Comparison of ENCODE assay signal across 7 cellular contexts in the genomic region with DNA sequence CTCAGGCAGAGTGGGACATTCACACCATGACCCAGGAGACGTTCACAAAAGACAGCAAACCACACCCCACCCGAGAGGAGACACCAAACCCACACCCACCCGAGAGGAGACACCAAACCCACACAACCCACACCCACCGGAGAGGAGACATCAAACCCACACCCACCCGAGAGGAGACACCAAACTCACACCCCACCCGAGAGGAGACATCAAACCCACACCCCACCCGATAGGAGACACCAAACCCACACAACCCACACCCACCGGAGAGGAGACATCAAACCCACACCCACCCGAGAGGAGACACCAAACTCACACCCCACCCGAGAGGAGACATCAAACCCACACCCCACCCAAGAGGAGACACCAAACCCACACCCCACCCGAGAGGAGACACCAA.
DNase-seq lines count a peak whose midpoint lies in the region; ATAC-seq, FAIRE-seq and TF ChIP-seq lines count a peak whose summit lies in the region.
"Not testable (repeated sequence)": the region's sequence is repeated elsewhere in the genome, so short reads cannot be mapped to it uniquely, and the experiment has no call there.

No MANE protein-coding gene starts in this region.

- not testable (repeated sequence) for H3K9me3 ChIP-seq in CD8-positive, alpha-beta T cell (ENCODE audit: low read length)
- peaks cover 0 to 14% (median 0%) of the 10 kb centered on the region in 3 experiments for H3K9me3 ChIP-seq in naive thymus-derived CD4-positive, alpha-beta T cell (ENCODE audit: control insufficient read depth in 2 of 3, low read length in 3 of 3)

- H3K4me3 ChIP-seq in CD8-positive, alpha-beta T cell (ENCODE audit: low read depth, low read length); bronchial epithelial cell (ENCODE audit: low read depth, low read length); naive thymus-derived CD4-positive, alpha-beta T cell (ENCODE audit: low read length): not testable (repeated sequence)

- ATAC-seq in CD8-positive, alpha-beta T cell; naive thymus-derived CD4-positive, alpha-beta T cell; stimulated activated effector memory CD8-positive, alpha-beta T cell treated with anti-CD3 and anti-CD28 coated beads, Interleukin-12 subunit alpha, Interleukin-12 subunit beta, amount 100 ng/mL, for 72 hours: not testable (repeated sequence)

- not testable (repeated sequence) for H3K4me1 ChIP-seq in CD8-positive, alpha-beta T cell (ENCODE audit: insufficient read depth, low read length); naive thymus-derived CD4-positive, alpha-beta T cell (ENCODE audit: control insufficient read depth in 2 of 2, insufficient read depth in 2 of 2, low read length in 2 of 2)

- H3K36me3 ChIP-seq in CD8-positive, alpha-beta T cell (ENCODE audit: insufficient read depth, low read length); bronchial epithelial cell (ENCODE audit: control insufficient read depth, insufficient read depth, low read length): not testable (repeated sequence)
- peaks cover 0 to 37% (median 0%) of the 10 kb centered on the region in 3 experiments for H3K36me3 ChIP-seq in naive thymus-derived CD4-positive, alpha-beta T cell (ENCODE audit: control insufficient read depth in 2 of 3, insufficient read depth in 3 of 3, low read length in 3 of 3)

- H3K27ac ChIP-seq in CD8-positive, alpha-beta T cell (ENCODE audit: low read depth, low read length); naive thymus-derived CD4-positive, alpha-beta T cell (ENCODE audit: low read depth, low read length): not testable (repeated sequence)

- peak; percentile 99 for FAIRE-seq in bronchial epithelial cell (lab: Jason Lieb, UNC)

- not testable (repeated sequence) for H3K27me3 Mint-ChIP-seq in CD8-positive, alpha-beta T cell (ENCODE audit: low read depth); T-helper 2 cell treated with Interferon-gamma antibody and Interleukin-4, amounts not matched to agents 5 μg/mL and 100 μg/mL, for 36 hours (ENCODE audit: low read depth); activated T-helper 1 cell treated with anti-CD3 and anti-CD28 coated beads, Interleukin-12 subunit alpha, Interleukin-12 subunit beta, Interleukin-2, Interleukin-4 antibody, amounts not matched to agents 30 ng/mL and 10 ng/mL and 1 ng/mL, durations not matched to agents 14 hours and 24 hours and 36 hours (ENCODE audit: insufficient read depth); naive thymus-derived CD4-positive, alpha-beta T cell
- peaks cover 16% of the 10 kb centered on the region for H3K27me3 Mint-ChIP-seq in endothelial cell (ENCODE audit: unreplicated experiment)

- TF ChIP-seq CTCF in CD8-positive, alpha-beta T cell (IDR thresholded peaks at IDR 0.05); bronchial epithelial cell (IDR thresholded peaks at IDR 0.05; ENCODE audit: insufficient read depth, low read length, severe bottlenecking); endothelial cell (IDR thresholded peaks at IDR 0.05; ENCODE audit: unreplicated experiment): not testable (repeated sequence)

- DNase-seq in CD8-positive, alpha-beta T cell; T-helper 2 cell treated with Interferon-gamma antibody and Interleukin-4, amounts not matched to agents 5 μg/mL and 100 μg/mL, for 36 hours (ENCODE audit: low spot score); activated T-helper 1 cell treated with anti-CD3 and anti-CD28 coated beads, Interleukin-12 subunit alpha, Interleukin-12 subunit beta, Interleukin-2, Interleukin-4 antibody, amounts not matched to agents 30 ng/mL and 10 ng/mL and 1 ng/mL, durations not matched to agents 14 hours and 24 hours and 36 hours (ENCODE audit: low spot score); bronchial epithelial cell (ENCODE audit: low read depth); endothelial cell (ENCODE audit: low spot score); naive thymus-derived CD4-positive, alpha-beta T cell; stimulated activated effector memory CD8-positive, alpha-beta T cell treated with anti-CD3 and anti-CD28 coated beads, Interleukin-12 subunit alpha, Interleukin-12 subunit beta, amount 100 ng/mL, for 72 hours (ENCODE audit: low spot score in 2 of 2): not testable (repeated sequence)

- intact Hi-C loops in CD8-positive, alpha-beta T cell (cut with DNase I, micrococcal nuclease); activated T-helper 1 cell treated with anti-CD3 and anti-CD28 coated beads, Interleukin-12 subunit alpha, Interleukin-12 subunit beta, Interleukin-2, Interleukin-4 antibody, amounts not matched to agents 30 ng/mL and 10 ng/mL and 1 ng/mL, durations not matched to agents 14 hours and 24 hours and 36 hours (cut with micrococcal nuclease); naive thymus-derived CD4-positive, alpha-beta T cell (cut with micrococcal nuclease): not testable (repeated sequence)

- not testable (repeated sequence) for H3K27me3 ChIP-seq in CD8-positive, alpha-beta T cell (ENCODE audit: insufficient read depth, low read length); bronchial epithelial cell (ENCODE audit: control insufficient read depth, insufficient read depth, low read length); naive thymus-derived CD4-positive, alpha-beta T cell (ENCODE audit: control insufficient read depth in 2 of 2, insufficient read depth in 2 of 2, low read length in 2 of 2)

- peak overlapping the region; percentile 66 for H3K27ac Mint-ChIP-seq in CD8-positive, alpha-beta T cell
- H3K27ac Mint-ChIP-seq in T-helper 2 cell treated with Interferon-gamma antibody and Interleukin-4, amounts not matched to agents 5 μg/mL and 100 μg/mL, for 36 hours, result peak overlapping the region; percentile 81
- peak overlapping the region; percentile 65 for H3K27ac Mint-ChIP-seq in activated T-helper 1 cell treated with anti-CD3 and anti-CD28 coated beads, Interleukin-12 subunit alpha, Interleukin-12 subunit beta, Interleukin-2, Interleukin-4 antibody, amounts not matched to agents 30 ng/mL and 10 ng/mL and 1 ng/mL, durations not matched to agents 14 hours and 24 hours and 36 hours
- H3K27ac Mint-ChIP-seq in endothelial cell (ENCODE audit: unreplicated experiment), result not testable (repeated sequence)
- H3K27ac Mint-ChIP-seq in naive thymus-derived CD4-positive, alpha-beta T cell, result peak overlapping the region in 5 of 9 donors; percentile 43 to 66 (median 59)
- peak overlapping the region; percentile 85 for H3K27ac Mint-ChIP-seq in stimulated activated effector memory CD8-positive, alpha-beta T cell treated with anti-CD3 and anti-CD28 coated beads, Interleukin-12 subunit alpha, Interleukin-12 subunit beta, amount 100 ng/mL, for 72 hours

- not testable (repeated sequence) for H3K4me3 Mint-ChIP-seq in CD8-positive, alpha-beta T cell; T-helper 2 cell treated with Interferon-gamma antibody and Interleukin-4, amounts not matched to agents 5 μg/mL and 100 μg/mL, for 36 hours; activated T-helper 1 cell treated with anti-CD3 and anti-CD28 coated beads, Interleukin-12 subunit alpha, Interleukin-12 subunit beta, Interleukin-2, Interleukin-4 antibody, amounts not matched to agents 30 ng/mL and 10 ng/mL and 1 ng/mL, durations not matched to agents 14 hours and 24 hours and 36 hours; stimulated activated effector memory CD8-positive, alpha-beta T cell treated with anti-CD3 and anti-CD28 coated beads, Interleukin-12 subunit alpha, Interleukin-12 subunit beta, amount 100 ng/mL, for 72 hours
- peak overlapping the region; percentile 65 for H3K4me3 Mint-ChIP-seq in endothelial cell (ENCODE audit: unreplicated experiment)
- H3K4me3 Mint-ChIP-seq in naive thymus-derived CD4-positive, alpha-beta T cell, result peak overlapping the region in 4 of 10 donors; percentile 2 to 73 (median 62)

- peaks cover 24% of the 10 kb centered on the region for H3K4me1 Mint-ChIP-seq in CD8-positive, alpha-beta T cell (ENCODE audit: low read depth)
- not testable (repeated sequence) for H3K4me1 Mint-ChIP-seq in T-helper 2 cell treated with Interferon-gamma antibody and Interleukin-4, amounts not matched to agents 5 μg/mL and 100 μg/mL, for 36 hours (ENCODE audit: low read depth); activated T-helper 1 cell treated with anti-CD3 and anti-CD28 coated beads, Interleukin-12 subunit alpha, Interleukin-12 subunit beta, Interleukin-2, Interleukin-4 antibody, amounts not matched to agents 30 ng/mL and 10 ng/mL and 1 ng/mL, durations not matched to agents 14 hours and 24 hours and 36 hours (ENCODE audit: low read depth); endothelial cell (ENCODE audit: unreplicated experiment)
- H3K4me1 Mint-ChIP-seq in naive thymus-derived CD4-positive, alpha-beta T cell, result peaks cover 9 to 35% (median 27%) of the 10 kb centered on the region in 7 donors
- peaks cover 34% of the 10 kb centered on the region for H3K4me1 Mint-ChIP-seq in stimulated activated effector memory CD8-positive, alpha-beta T cell treated with anti-CD3 and anti-CD28 coated beads, Interleukin-12 subunit alpha, Interleukin-12 subunit beta, amount 100 ng/mL, for 72 hours

- CTCF ChIA-PET in CD8-positive, alpha-beta T cell (lab: Charles Lee); naive thymus-derived CD4-positive, alpha-beta T cell (lab: Charles Lee): not testable (repeated sequence)

- POLR2A ChIA-PET in CD8-positive, alpha-beta T cell (lab: Charles Lee); naive thymus-derived CD4-positive, alpha-beta T cell (lab: Charles Lee): not testable (repeated sequence)

- not testable (repeated sequence) for H3K9me3 Mint-ChIP-seq in CD8-positive, alpha-beta T cell; endothelial cell (ENCODE audit: unreplicated experiment); stimulated activated effector memory CD8-positive, alpha-beta T cell treated with anti-CD3 and anti-CD28 coated beads, Interleukin-12 subunit alpha, Interleukin-12 subunit beta, amount 100 ng/mL, for 72 hours
- peaks cover 14% of the 10 kb centered on the region for H3K9me3 Mint-ChIP-seq in T-helper 2 cell treated with Interferon-gamma antibody and Interleukin-4, amounts not matched to agents 5 μg/mL and 100 μg/mL, for 36 hours
- peaks cover 21% of the 10 kb centered on the region for H3K9me3 Mint-ChIP-seq in activated T-helper 1 cell treated with anti-CD3 and anti-CD28 coated beads, Interleukin-12 subunit alpha, Interleukin-12 subunit beta, Interleukin-2, Interleukin-4 antibody, amounts not matched to agents 30 ng/mL and 10 ng/mL and 1 ng/mL, durations not matched to agents 14 hours and 24 hours and 36 hours
- H3K9me3 Mint-ChIP-seq in naive thymus-derived CD4-positive, alpha-beta T cell, result peaks cover 0 to 18% (median 12%) of the 10 kb centered on the region in 11 donors

- H3K36me3 Mint-ChIP-seq in CD8-positive, alpha-beta T cell, result peaks cover 28% of the 10 kb centered on the region
- H3K36me3 Mint-ChIP-seq in T-helper 2 cell treated with Interferon-gamma antibody and Interleukin-4, amounts not matched to agents 5 μg/mL and 100 μg/mL, for 36 hours (ENCODE audit: low read depth), result peaks cover 47% of the 10 kb centered on the region
- peaks cover 30% of the 10 kb centered on the region for H3K36me3 Mint-ChIP-seq in activated T-helper 1 cell treated with anti-CD3 and anti-CD28 coated beads, Interleukin-12 subunit alpha, Interleukin-12 subunit beta, Interleukin-2, Interleukin-4 antibody, amounts not matched to agents 30 ng/mL and 10 ng/mL and 1 ng/mL, durations not matched to agents 14 hours and 24 hours and 36 hours (ENCODE audit: low read depth)
- peaks cover 30% of the 10 kb centered on the region for H3K36me3 Mint-ChIP-seq in endothelial cell (ENCODE audit: low read depth, unreplicated experiment)
- peaks cover 1 to 45% (median 36%) of the 10 kb centered on the region in 5 donors for H3K36me3 Mint-ChIP-seq in naive thymus-derived CD4-positive, alpha-beta T cell
- H3K36me3 Mint-ChIP-seq in stimulated activated effector memory CD8-positive, alpha-beta T cell treated with anti-CD3 and anti-CD28 coated beads, Interleukin-12 subunit alpha, Interleukin-12 subunit beta, amount 100 ng/mL, for 72 hours, result peaks cover 17% of the 10 kb centered on the region
